1 cellular context compared by ENCODE assay signal in the genomic region with DNA sequence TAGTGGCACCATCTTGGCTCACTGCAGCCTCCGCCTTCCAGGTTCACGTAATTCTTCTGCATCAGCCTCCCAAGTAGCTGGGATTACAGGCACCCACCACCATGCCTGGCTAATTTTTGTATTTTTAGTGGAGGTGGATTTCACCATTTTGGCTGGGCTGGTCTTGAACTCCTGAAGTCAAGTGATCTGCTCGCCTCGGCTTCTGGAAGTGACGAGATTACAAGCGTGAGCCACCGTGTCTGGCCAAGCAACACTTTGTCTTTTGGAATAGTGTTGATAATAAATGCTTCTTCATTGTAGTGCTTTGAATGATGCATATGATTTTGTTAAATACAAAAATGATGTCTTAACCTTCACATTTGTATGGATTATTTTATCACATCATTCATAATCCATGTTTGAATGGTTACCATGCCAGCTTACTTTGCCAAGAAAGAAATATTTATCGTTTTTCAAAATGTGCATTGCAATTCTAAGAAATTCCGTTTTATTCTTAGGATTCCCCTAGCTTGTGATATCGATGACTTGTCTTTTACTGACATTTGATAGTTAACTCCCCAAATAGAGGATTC.
A peak's percentile ranks its signal among the peaks of the same experiment; 100 is the strongest.
TF ChIP-seq lines count a peak whose summit lies in the region.

No MANE protein-coding gene starts in this region.

TF ChIP-seq in K562, 482 proteins besides CTCF, POLR2A, EP300 and RAD21 (continued from another document):
- peak; percentile 29; the same call in 1 of the 2 replicates for TF ChIP-seq BCOR (IDR thresholded peaks at IDR 0.05)
- TF ChIP-seq, protein P1, sequence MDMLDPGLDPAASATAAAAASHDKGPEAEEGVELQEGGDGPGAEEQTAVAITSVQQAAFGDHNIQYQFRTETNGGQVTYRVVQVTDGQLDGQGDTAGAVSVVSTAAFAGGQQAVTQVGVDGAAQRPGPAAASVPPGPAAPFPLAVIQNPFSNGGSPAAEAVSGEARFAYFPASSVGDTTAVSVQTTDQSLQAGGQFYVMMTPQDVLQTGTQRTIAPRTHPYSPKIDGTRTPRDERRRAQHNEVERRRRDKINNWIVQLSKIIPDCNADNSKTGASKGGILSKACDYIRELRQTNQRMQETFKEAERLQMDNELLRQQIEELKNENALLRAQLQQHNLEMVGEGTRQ (CRISPR knock-in tag; IDR thresholded peaks at IDR 0.05) = no peak
- TF ChIP-seq SRSF1 (IDR thresholded peaks at IDR 0.05; ENCODE audit: low read depth, low read length) = no peak
- TF ChIP-seq TAL1 (IDR thresholded peaks at IDR 0.05) = peak; percentile 36; the same call in 1 of the 2 replicates
- TF ChIP-seq PTRF (tag; IDR thresholded peaks at IDR 0.05) = no peak
- TF ChIP-seq DPF2 (IDR thresholded peaks at IDR 0.05) = peak; percentile 51; the same call in 1 of the 2 replicates
- peak; percentile 91 for TF ChIP-seq TBP (optimal IDR thresholded peaks at IDR 0.05; ENCODE audit: low read depth, low read length)
- peak; percentile 62; the same call in 1 of the 2 replicates for TF ChIP-seq CEBPB (tag; IDR thresholded peaks at IDR 0.05)
- TF ChIP-seq, protein P2, sequence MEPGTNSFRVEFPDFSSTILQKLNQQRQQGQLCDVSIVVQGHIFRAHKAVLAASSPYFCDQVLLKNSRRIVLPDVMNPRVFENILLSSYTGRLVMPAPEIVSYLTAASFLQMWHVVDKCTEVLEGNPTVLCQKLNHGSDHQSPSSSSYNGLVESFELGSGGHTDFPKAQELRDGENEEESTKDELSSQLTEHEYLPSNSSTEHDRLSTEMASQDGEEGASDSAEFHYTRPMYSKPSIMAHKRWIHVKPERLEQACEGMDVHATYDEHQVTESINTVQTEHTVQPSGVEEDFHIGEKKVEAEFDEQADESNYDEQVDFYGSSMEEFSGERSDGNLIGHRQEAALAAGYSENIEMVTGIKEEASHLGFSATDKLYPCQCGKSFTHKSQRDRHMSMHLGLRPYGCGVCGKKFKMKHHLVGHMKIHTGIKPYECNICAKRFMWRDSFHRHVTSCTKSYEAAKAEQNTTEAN (CRISPR knock-in tag; IDR thresholded peaks at IDR 0.05) = no peak
- no peak for TF ChIP-seq NFIC (IDR thresholded peaks at IDR 0.05)
TF ChIP-seq in K562: peak in this region for 27.
